Comparison of ENCODE assay signal across 2 cellular contexts in genomic region chr1:230102472-230102871, GRCh38.
TF ChIP-seq lines count a peak whose summit lies in the region.

No MANE protein-coding gene starts in this region.

TF ChIP-seq in GM23338, 12 proteins besides CTCF, POLR2A, EP300 and RAD21 (continued from another document):
- TF ChIP-seq ZNF462 (CRISPR knock-in tag; IDR thresholded peaks at IDR 0.05) (no peak), ETS1 (IDR thresholded peaks at IDR 0.05) (no peak), REST (IDR thresholded peaks at IDR 0.05; ENCODE audit: unreplicated experiment) (no peak)

TF ChIP-seq in WTC11, 78 proteins besides CTCF, POLR2A, EP300 and RAD21 (continued from another document):
- TF ChIP-seq AFF4 (CRISPR knock-in tag; IDR thresholded peaks at IDR 0.05; ENCODE audit: borderline replicate concordance) (no peak), MYBL2 (CRISPR knock-in tag; IDR thresholded peaks at IDR 0.05) (no peak), ATF1 (CRISPR knock-in tag; IDR thresholded peaks at IDR 0.05) (no peak), NR3C1 (CRISPR knock-in tag; conservative IDR thresholded peaks at IDR 0.05; ENCODE audit: low read depth) (no peak), RELA (CRISPR knock-in tag; IDR thresholded peaks at IDR 0.05; ENCODE audit: borderline replicate concordance) (no peak), ZMAT4 (CRISPR knock-in tag; IDR thresholded peaks at IDR 0.05) (no peak), SOX15 (CRISPR knock-in tag; IDR thresholded peaks at IDR 0.05) (no peak), PREB (CRISPR knock-in tag; IDR thresholded peaks at IDR 0.05; ENCODE audit: borderline replicate concordance) (no peak), ATF6 (CRISPR knock-in tag; IDR thresholded peaks at IDR 0.05) (no peak), CREM (CRISPR knock-in tag; IDR thresholded peaks at IDR 0.05) (no peak)
